In the genomic region with DNA sequence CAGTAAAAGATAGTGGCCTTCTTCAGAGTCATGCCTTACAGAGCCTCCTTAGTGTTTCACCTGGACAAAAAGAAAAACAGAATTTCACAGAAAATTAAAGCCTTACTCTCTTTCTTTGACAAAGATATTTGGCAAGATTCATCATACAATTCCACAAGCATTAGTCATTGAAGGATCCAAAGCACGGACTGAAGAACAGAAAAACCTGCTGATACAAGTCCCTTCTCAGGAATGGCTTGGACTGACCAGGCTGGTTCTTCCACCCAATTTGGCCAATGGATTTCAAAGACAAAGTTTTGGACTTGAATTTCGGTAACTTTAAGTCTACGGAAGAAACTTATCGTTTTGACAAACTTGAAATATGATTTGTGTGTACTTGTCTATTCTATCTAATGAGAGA, we compare ENCODE assay signal across 13 cellular contexts. TPM values are rescaled to one million over a fixed set of nuclear protein-coding genes. Genes with fewer than 3 reads are reported as not detected.
A peak's percentile ranks its signal among the peaks of the same experiment; 100 is the strongest.
DNase-seq lines count a peak whose midpoint lies in the region; ATAC-seq, FAIRE-seq and TF ChIP-seq lines count a peak whose summit lies in the region.
"Had no signal": no experiment of that assay in that cellular context is flagged by ENCODE, and none has a peak within 500 bp of the region (broad histone marks: within the 10 kb centered on the region; RNA-seq: fewer than 3 reads in every experiment).

No MANE protein-coding gene starts in this region.

- no peaks in the 10 kb centered on the region for H3K27me3 ChIP-seq in bronchial epithelial cell (ENCODE audit: control insufficient read depth, insufficient read depth, low read length)
- H3K27me3 ChIP-seq in kidney epithelial cell (ENCODE audit: control insufficient read depth, insufficient read depth, low read length) = no peaks in the 10 kb centered on the region

- DNase-seq in AG09309 (ENCODE audit: low read depth) = peak; percentile 16
- peak; percentile 75 for DNase-seq in HT1080 (ENCODE audit: low read depth)
- peak; percentile 96 for DNase-seq in bronchial epithelial cell (ENCODE audit: low read depth)
- peak; percentile 43 for DNase-seq in kidney epithelial cell (ENCODE audit: low read depth)
- no peak for DNase-seq in GOT3 (lab: John Stamatoyannopoulos, UW)
- no peak for DNase-seq in activated CD8-positive, alpha-beta memory T cell treated with anti-CD3 and anti-CD28 coated beads for 24 hours
- DNase-seq: activated CD4-positive, alpha-beta T cell treated with anti-CD3 and anti-CD28 coated beads for 48 hours; midbrain; NCI-H2107; stimulated activated CD4-positive, alpha-beta T cell treated with anti-CD3 and anti-CD28 coated beads, Interleukin-2, amount 100 ng/mL, for 24 hours had no signal

- ATAC-seq in GM18873 (IDR thresholded peaks at IDR 0.05; ENCODE audit: low FRiP score, unreplicated experiment) = no peak
- ATAC-seq in HG03457 (IDR thresholded peaks at IDR 0.05; ENCODE audit: unreplicated experiment) = no peak
- ATAC-seq: activated T-helper 17 cell treated with anti-CD3 and anti-CD28 coated beads, Interleukin-2, amount 50 U/mL, for 72 hours had no signal

- H3K4me3 ChIP-seq in AG09309 (ENCODE audit: control insufficient read depth, low read depth, low read length) (no peak overlapping the region), bronchial epithelial cell (ENCODE audit: low read depth, low read length) (no peak overlapping the region), kidney epithelial cell (ENCODE audit: low read depth, low read length) (no peak overlapping the region)

- TF ChIP-seq CTCF in AG09309 (IDR thresholded peaks at IDR 0.05; ENCODE audit: control insufficient read depth, insufficient read depth, low read depth, low read length, missing control alignments) (no peak), bronchial epithelial cell (IDR thresholded peaks at IDR 0.05; ENCODE audit: insufficient read depth, low read length, severe bottlenecking) (no peak), kidney epithelial cell (IDR thresholded peaks at IDR 0.05; ENCODE audit: insufficient read depth, low read length, poor library complexity, severe bottlenecking) (no peak)

- peak; percentile 13 for FAIRE-seq in bronchial epithelial cell (lab: Jason Lieb, UNC)

- H3K36me3 ChIP-seq in bronchial epithelial cell (ENCODE audit: control insufficient read depth, insufficient read depth, low read length) = no peaks in the 10 kb centered on the region
- no peaks in the 10 kb centered on the region for H3K36me3 ChIP-seq in kidney epithelial cell (ENCODE audit: control insufficient read depth, insufficient read depth, low read length)

RNA-seq across cellular contexts. Expression of a gene that starts 39.1 kb away (rescaled TPM):
- total RNA-seq in HT1080 (2014; rRNA removed; shearing (Covaris generic)) = 0.50 TPM in 1 of 2 replicates, not detected in the other
- not detected in 2 replicates for polyA plus RNA-seq in HT1080 (2015; cell fraction: cytosol; rRNA removed)
- polyA plus RNA-seq in HT1080 (2015; cell fraction: nucleus; rRNA removed) = not detected in 2 replicates
- total RNA-seq in bronchial epithelial cell (56.7 and 59.5 TPM in 2 replicates), kidney epithelial cell (19.6 and 22.9 TPM in 2 replicates)

Comparison
In these comparisons a context has a peak if more than half of its experiments do, and no peak if none do; other contexts are left out.
1. DNase-seq: peak in AG09309 (single experiment), HT1080 (single experiment), bronchial epithelial cell (single experiment) and kidney epithelial cell (single experiment); none in GOT3 (single experiment) and activated CD8-positive, alpha-beta memory T cell treated with anti-CD3 and anti-CD28 coated beads for 24 hours (single experiment).
2. RNA of a gene that starts 39.1 kb away (total RNA-seq): 56.7 to 59.5 TPM in bronchial epithelial cell and 19.6 to 22.9 TPM in kidney epithelial cell; 0.50 TPM in HT1080; every median in the first group is over 10 times any median in the second.